ENCODE assay signal across 15 cellular contexts in the genomic region with DNA sequence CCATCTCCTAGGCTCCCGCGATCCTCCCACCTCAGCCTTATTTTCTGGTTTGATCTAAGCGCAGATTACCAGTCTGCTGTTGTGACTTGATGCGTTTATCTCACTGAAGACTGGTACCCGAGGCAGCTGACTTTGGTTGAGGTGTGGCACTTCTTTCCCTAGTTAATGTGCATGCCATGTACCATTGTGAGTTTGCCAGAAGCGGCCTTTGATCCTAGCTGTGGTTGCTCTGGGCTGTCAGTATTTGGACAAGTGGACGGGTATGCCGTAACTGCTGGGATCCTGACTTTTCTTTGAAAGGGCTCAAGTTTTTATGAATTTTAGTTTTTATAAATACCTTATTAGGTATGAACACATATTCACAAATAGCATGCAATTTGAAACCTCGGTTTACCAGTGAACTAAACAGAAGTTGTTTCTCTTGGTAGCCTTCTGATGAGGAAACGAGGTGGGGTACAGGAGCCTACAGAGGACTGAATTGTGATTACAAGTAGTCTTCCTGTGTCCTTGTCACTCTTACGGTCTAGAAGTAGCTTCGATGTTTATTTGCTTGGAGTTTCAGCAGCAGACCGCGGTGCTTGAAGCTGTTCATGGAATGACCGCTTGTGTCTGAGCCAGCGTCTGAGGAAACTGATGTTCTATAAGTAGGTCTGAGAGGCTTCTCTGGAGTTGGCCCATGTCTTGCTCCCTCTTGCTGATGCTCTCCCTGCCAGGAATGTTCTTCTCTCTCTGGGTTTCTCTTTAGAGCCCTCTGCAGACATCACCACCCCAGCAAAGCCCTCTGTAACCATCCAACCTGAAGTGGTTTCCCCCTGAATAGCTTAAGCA. TPM values are rescaled to one million over a fixed set of nuclear protein-coding genes. Genes with fewer than 3 reads are reported as not detected.
A peak's percentile ranks its signal among the peaks of the same experiment; 100 is the strongest.
DNase-seq lines count a peak whose midpoint lies in the region; ATAC-seq and TF ChIP-seq lines count a peak whose summit lies in the region.
"Had no signal": no experiment of that assay in that cellular context is flagged by ENCODE, and none has a peak within 500 bp of the region (broad histone marks: within the 10 kb centered on the region; RNA-seq: fewer than 3 reads in every experiment).

No MANE protein-coding gene starts in this region.

- H3K27ac Mint-ChIP-seq in activated CD8-positive, alpha-beta T cell treated with anti-CD3 and anti-CD28 coated beads, Interleukin-2, amount 10 ng/mL, durations not matched to agents 7 days and 5 days, result peak overlapping the region; percentile 59

- peaks cover 5 to 90% (median 68%) of the 10 kb centered on the region in 12 donors for H3K4me1 ChIP-seq in heart left ventricle
- peaks cover 45 to 89% (median 67%) of the 10 kb centered on the region in 4 donors for H3K4me1 ChIP-seq in stomach

- H3K27ac ChIP-seq in heart left ventricle, result peak overlapping the region in 9 of 12 donors; percentile 13 to 69 (median 39)
- H3K27ac ChIP-seq in stomach, result peak overlapping the region in 4 of 5 donors; percentile 29 to 59 (median 39)
- no peak overlapping the region for H3K27ac ChIP-seq in RWPE1
- H3K27ac ChIP-seq: epithelial cell of prostate had no signal

- H3K9me3 ChIP-seq in heart left ventricle (peaks cover 0 to under 1% (median 0%) of the 10 kb centered on the region in 12 donors), stomach (no peaks in the 10 kb centered on the region)

- TF ChIP-seq CTCF in heart left ventricle (IDR thresholded peaks at IDR 0.05) (no peak), stomach (IDR thresholded peaks at IDR 0.05) (no peak), RWPE1 (conservative IDR thresholded peaks at IDR 0.05; ENCODE audit: low read depth) (no peak)

- H3K4me3 ChIP-seq in heart left ventricle (no peak overlapping the region), stomach (no peak overlapping the region)

- no peak for ATAC-seq in heart left ventricle
- ATAC-seq in activated CD8-positive, alpha-beta T cell treated with anti-CD3 and anti-CD28 coated beads, Interleukin-2, amount 10 ng/mL, durations not matched to agents 7 days and 5 days, result no peak
- no peak for ATAC-seq in GM18909 (IDR thresholded peaks at IDR 0.05; ENCODE audit: poor library complexity, unreplicated experiment)

- CTCF ChIA-PET in activated CD8-positive, alpha-beta T cell treated with anti-CD3 and anti-CD28 coated beads, Interleukin-2, amount 10 ng/mL, durations not matched to agents 7 days and 5 days (lab: Charles Lee), result interaction anchor here (0.6 to 1.7 kb wide), 2 partner anchors 16 to 18 kb away, joined by 4 to 5 read pairs; no protein-coding TSS in a partner anchor
- CTCF ChIA-PET in RWPE1 (lab: Yijun Ruan, JAX), result interaction anchor here (0.6 kb wide), 1 partner anchor 249 kb away, joined by 3 read pairs; no protein-coding TSS in a partner anchor

- no peak overlapping the region for H3K4me3 Mint-ChIP-seq in activated CD8-positive, alpha-beta T cell treated with anti-CD3 and anti-CD28 coated beads, Interleukin-2, amount 10 ng/mL, durations not matched to agents 7 days and 5 days

- no peak for DNase-seq in heart left ventricle
- no peak for DNase-seq in cardiac septum (ENCODE audit: low spot score)
- DNase-seq in activated CD8-positive, alpha-beta T cell treated with anti-CD3 and anti-CD28 coated beads, Interleukin-2, amount 10 ng/mL, durations not matched to agents 7 days and 5 days, result no peak
- peak; percentile 14 for DNase-seq in iris pigment epithelial cell (ENCODE audit: low read depth)
- no peak for DNase-seq in stomach
- DNase-seq in RWPE1 (ENCODE audit: low spot score), result no peak
- DNase-seq in NK-92 (lab: John Stamatoyannopoulos, UW; ENCODE audit: unreplicated experiment), result no peak
- DNase-seq: activated T-cell treated with anti-CD3 and anti-CD28 coated beads, Interleukin-2, amount 50 U/mL, for 48 hours; amygdala; H7; immature natural killer cell; mesenchymal stem cell; NCI-H1417 treated with DMSO at 0.1 percent for 48 hours had no signal

- POLR2A ChIA-PET in activated CD8-positive, alpha-beta T cell treated with anti-CD3 and anti-CD28 coated beads, Interleukin-2, amount 10 ng/mL, durations not matched to agents 7 days and 5 days (lab: Charles Lee), result interaction anchor here (0.6 kb wide), 1 partner anchor 558 kb away, joined by 5 read pairs; no protein-coding TSS in a partner anchor
- POLR2A ChIA-PET in RWPE1 (lab: Yijun Ruan, JAX; ENCODE audit: low non-redundant PET), result no interaction called here

- no peak for TF ChIP-seq POLR2A in heart left ventricle (IDR thresholded peaks at IDR 0.05)
- no peak for TF ChIP-seq POLR2A in stomach (IDR thresholded peaks at IDR 0.05)

- peaks cover 53% of the 10 kb centered on the region for H3K4me1 Mint-ChIP-seq in activated CD8-positive, alpha-beta T cell treated with anti-CD3 and anti-CD28 coated beads, Interleukin-2, amount 10 ng/mL, durations not matched to agents 7 days and 5 days (ENCODE audit: low read depth)

- peaks cover 0 to 4% (median 0%) of the 10 kb centered on the region in 9 donors for H3K36me3 ChIP-seq in heart left ventricle
- peaks cover 0 to 8% (median 2%) of the 10 kb centered on the region in 4 donors for H3K36me3 ChIP-seq in stomach

- TF ChIP-seq EP300 in stomach (IDR thresholded peaks at IDR 0.05), result no peak

- H3K9me3 Mint-ChIP-seq in activated CD8-positive, alpha-beta T cell treated with anti-CD3 and anti-CD28 coated beads, Interleukin-2, amount 10 ng/mL, durations not matched to agents 7 days and 5 days (ENCODE audit: insufficient read depth), result peaks cover 1% of the 10 kb centered on the region

- H3K36me3 Mint-ChIP-seq in activated CD8-positive, alpha-beta T cell treated with anti-CD3 and anti-CD28 coated beads, Interleukin-2, amount 10 ng/mL, durations not matched to agents 7 days and 5 days (ENCODE audit: low read depth), result peaks cover 43% of the 10 kb centered on the region

- no peaks in the 10 kb centered on the region for H3K27me3 Mint-ChIP-seq in activated CD8-positive, alpha-beta T cell treated with anti-CD3 and anti-CD28 coated beads, Interleukin-2, amount 10 ng/mL, durations not matched to agents 7 days and 5 days (ENCODE audit: low read depth)

- H3K27me3 ChIP-seq in heart left ventricle (no peaks in the 10 kb centered on the region), stomach (no peaks in the 10 kb centered on the region)

- WGBS in heart left ventricle, 4 donors, result 69 to 80% (median 76%) methylated on average over 16 of the region's 16 CpGs
- 64 to 77% (median 68%) methylated on average over 16 of the region's 16 CpGs for WGBS in stomach, 5 donors

- intact Hi-C loops in heart left ventricle (cut with DNase I), result loop anchor here in 1 of 10 donors (5.0 kb wide), 1 partner anchor 33 kb away; no protein-coding TSS in a partner anchor
- intact Hi-C loops in cardiac septum (cut with DNase I), result loop anchor here (5.0 kb wide), 1 partner anchor 33 kb away; no protein-coding TSS in a partner anchor
- intact Hi-C loops in stomach (cut with DNase I; ENCODE audit: low total_unique reads), result no loop called here

RNA-seq across cellular contexts. Expression of gene SEC14L1, which starts 39.9 kb away (rescaled TPM):
- total RNA-seq in heart left ventricle (100 to 1,000 TPM in 1 of 9 donors, 10 to 100 TPM in 8; 43.6 to 116 (median 53.7) TPM), cardiac septum (44.2 TPM), stomach (100 to 1,000 TPM in 1 of 5 donors, 10 to 100 TPM in 3, 1 to 10 TPM in 1; 3.2 to 106 (median 60.1) TPM)
- polyA plus RNA-seq in heart left ventricle (10 to 100 TPM; 26.6 to 69.5 TPM), stomach (10 to 100 TPM; 17.0 to 39.5 (median 30.2) TPM)
- total RNA-seq in activated CD8-positive, alpha-beta T cell treated with anti-CD3 and anti-CD28 coated beads, Interleukin-2, amount 10 ng/mL, durations not matched to agents 7 days and 5 days, result 10 to 100 TPM; 86.5 to 88.8 TPM
